Comparison of ENCODE assay signal across 15 cellular contexts in genomic region chr7:146902728-146903127, GRCh38.
"Had no signal": no experiment of that assay in that cellular context is flagged by ENCODE, and none has a peak within 500 bp of the region (broad histone marks: within the 10 kb centered on the region; RNA-seq: fewer than 3 reads in every experiment).

No MANE protein-coding gene starts in this region.

- DNase-seq: activated CD4-positive, alpha-beta memory T cell treated with anti-CD3 and anti-CD28 coated beads, Interleukin-2, amount 10 ng/mL, durations not matched to agents 7 days and 5 days; activated CD4-positive, CD25-positive, alpha-beta regulatory T cell treated with anti-CD3 and anti-CD28 coated beads, Interleukin-2, amount 50 U/mL, for 72 hours; activated naive CD4-positive, alpha-beta T cell treated with anti-CD3 and anti-CD28 coated beads, Interleukin-2, amount 10 ng/mL, durations not matched to agents 7 days and 5 days; activated T-cell treated with anti-CD3 and anti-CD28 coated beads, Interleukin-2, amount 50 U/mL, for 24 hours; cerebellar nuclear complex; effector CD8-positive, alpha-beta T cell; foreskin keratinocyte; kidney glomerular epithelial cell; nucleus accumbens; posterior cingulate gyrus; retina; stimulated activated CD4-positive, alpha-beta T cell treated with anti-CD3 and anti-CD28 coated beads, Interleukin-2, amount 100 ng/mL, for 48 hours; thyroid gland had no signal

- FAIRE-seq: endothelial cell of umbilical vein had no signal

- ATAC-seq: foreskin keratinocyte; stimulated activated memory B cell treated with anti-CD40 and anti-IgM and Interleukin-4, amounts not matched to agents 10 μg/mL and 1 μg/mL and 100 μg/mL, for 72 hours had no signal
